Comparison of ENCODE assay signal across 9 cellular contexts in the genomic region with DNA sequence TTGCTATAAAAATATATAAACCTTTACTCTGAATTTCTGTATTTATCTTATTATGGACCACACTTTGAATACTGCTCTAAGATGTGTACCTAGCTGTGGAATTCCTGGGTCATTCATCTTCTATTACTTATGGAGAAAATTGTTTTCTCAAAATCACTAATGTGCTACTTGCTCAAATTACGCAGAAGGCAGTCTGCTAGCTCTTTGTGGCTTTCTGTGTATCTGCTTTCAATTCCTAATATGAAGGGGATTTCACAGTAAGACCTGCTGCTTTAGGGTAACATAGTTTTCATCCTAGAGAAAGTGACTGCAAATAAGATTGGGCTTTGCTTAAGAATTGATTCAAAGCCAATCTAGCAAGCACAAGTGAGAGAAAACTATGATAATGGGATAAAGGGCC.
DNase-seq lines count a peak whose midpoint lies in the region; ATAC-seq lines count a peak whose summit lies in the region.
"Had no signal": no experiment of that assay in that cellular context is flagged by ENCODE, and none has a peak within 500 bp of the region (broad histone marks: within the 10 kb centered on the region; RNA-seq: fewer than 3 reads in every experiment).

No MANE protein-coding gene starts in this region.

- no peaks in the 10 kb centered on the region for H3K9me3 Mint-ChIP-seq in activated T-helper 17 cell treated with anti-CD3 and anti-CD28 coated beads, Interleukin-2, amount 50 U/mL, for 72 hours

- DNase-seq in NCI-H446 treated with DMSO at 0.1 percent for 48 hours (lab: John Stamatoyannopoulos, UW) (no peak), A172 (ENCODE audit: low spot score) (no peak), NCI-H524 (lab: John Stamatoyannopoulos, UW) (no peak), activated gamma-delta T cell treated with Interleukin-2 at 50 U/mL for 16 hours (no peak)
- DNase-seq: DMS79 had no signal

- peaks cover 25% of the 10 kb centered on the region for H3K4me1 Mint-ChIP-seq in activated T-helper 17 cell treated with anti-CD3 and anti-CD28 coated beads, Interleukin-2, amount 50 U/mL, for 72 hours

- peak overlapping the region; percentile 57 for H3K4me3 Mint-ChIP-seq in activated T-helper 17 cell treated with anti-CD3 and anti-CD28 coated beads, Interleukin-2, amount 50 U/mL, for 72 hours

- H3K36me3 Mint-ChIP-seq in activated T-helper 17 cell treated with anti-CD3 and anti-CD28 coated beads, Interleukin-2, amount 50 U/mL, for 72 hours (ENCODE audit: low read depth), result no peaks in the 10 kb centered on the region

- peak overlapping the region; percentile 86 for H3K27ac Mint-ChIP-seq in activated T-helper 17 cell treated with anti-CD3 and anti-CD28 coated beads, Interleukin-2, amount 50 U/mL, for 72 hours

- ATAC-seq in GM18499 (IDR thresholded peaks at IDR 0.05; ENCODE audit: insufficient read depth, unreplicated experiment), result peak; percentile 30
- ATAC-seq in GM19438 (IDR thresholded peaks at IDR 0.05; ENCODE audit: low read depth, unreplicated experiment), result peak; percentile 46
- ATAC-seq in HG03064 (IDR thresholded peaks at IDR 0.05; ENCODE audit: low read depth, unreplicated experiment), result peak; percentile 46
- peak; percentile 66 for ATAC-seq in activated T-helper 17 cell treated with anti-CD3 and anti-CD28 coated beads, Interleukin-2, amount 50 U/mL, for 72 hours (replicated peaks)

- H3K27me3 Mint-ChIP-seq in activated T-helper 17 cell treated with anti-CD3 and anti-CD28 coated beads, Interleukin-2, amount 50 U/mL, for 72 hours, result no peaks in the 10 kb centered on the region
